In genomic region chr3:192802957-192803899, GRCh38 we compare ENCODE assay signal across 8 cellular contexts.
DNase-seq lines count a peak whose midpoint lies in the region; ATAC-seq, FAIRE-seq and TF ChIP-seq lines count a peak whose summit lies in the region.

No MANE protein-coding gene starts in this region.

- ATAC-seq in GM21717 (IDR thresholded peaks at IDR 0.05; ENCODE audit: unreplicated experiment) (peak; percentile 73), heart right ventricle (peak in 6 of 8 donors; percentile 16 to 72 (median 56)), HG03139 (IDR thresholded peaks at IDR 0.05; ENCODE audit: unreplicated experiment) (no peak)

- no peak overlapping the region for H3K4me3 ChIP-seq in heart right ventricle
- no peak overlapping the region for H3K4me3 ChIP-seq in spleen

- H3K4me1 ChIP-seq in heart right ventricle, result peaks cover 0 to 8% (median 0%) of the 10 kb centered on the region in 9 donors
- no peaks in the 10 kb centered on the region for H3K4me1 ChIP-seq in spleen

- H3K27ac ChIP-seq in heart right ventricle, result no peak overlapping the region
- no peak overlapping the region for H3K27ac ChIP-seq in spleen

- FAIRE-seq in TTC549 (lab: Jason Lieb, UNC), result peak; percentile 56

- peaks cover 0 to 13% (median 0%) of the 10 kb centered on the region in 9 donors for H3K36me3 ChIP-seq in heart right ventricle
- H3K36me3 ChIP-seq in spleen, result peaks cover 0 to 7% (median 0%) of the 10 kb centered on the region in 6 donors

- TF ChIP-seq CTCF in heart right ventricle (IDR thresholded peaks at IDR 0.05) (peak in 8 of 9 donors; percentile 37 to 76 (median 62)), spleen (IDR thresholded peaks at IDR 0.05 in 8 of 11, conservative IDR thresholded peaks at IDR 0.05 in 3 of 11) (peak in 9 of 11 experiments; percentile 12 to 58 (median 40))

- no peaks in the 10 kb centered on the region for H3K27me3 ChIP-seq in heart right ventricle
- H3K27me3 ChIP-seq in spleen (replicated peaks in 1 of 7), result no peaks in the 10 kb centered on the region

- TF ChIP-seq POLR2A in spleen (IDR thresholded peaks at IDR 0.05), result no peak

- peak; percentile 63 for DNase-seq in DMS53 (lab: John Stamatoyannopoulos, UW)
- peak; percentile 42 for DNase-seq in NCI-H146 treated with DMSO at 0.1 percent for 48 hours (lab: John Stamatoyannopoulos, UW; ENCODE audit: unreplicated experiment)
- DNase-seq in heart right ventricle, result no peak
- no peak for DNase-seq in spleen
- DNase-seq in activated CD4-positive, CD25-positive, alpha-beta regulatory T cell (lab: John Stamatoyannopoulos, UW), result no peak

- 58 to 59% methylated on average over 7 of the region's 7 CpGs for WGBS in heart right ventricle, 2 donors
- WGBS in spleen, 5 donors, result 68 to 71% (median 68%) methylated on average over 7 of the region's 7 CpGs

- H3K9me3 ChIP-seq in heart right ventricle (no peaks in the 10 kb centered on the region), spleen (no peaks in the 10 kb centered on the region)

- intact Hi-C loops in heart right ventricle (cut with DNase I) (loop anchor here (1.0 to 10.0 kb wide), 10 partner anchors 236 to 338 kb away; no protein-coding TSS in a partner anchor), spleen (cut with DNase I; ENCODE audit: low total_unique reads) (loop anchor here (2.0 to 5.0 kb wide), 2 partner anchors 236 to 336 kb away; no protein-coding TSS in a partner anchor)

Comparison
In these comparisons a context has a peak if more than half of its experiments do, and no peak if none do; other contexts are left out.
1. DNase-seq: peak in DMS53 (single experiment) and NCI-H146 treated with DMSO at 0.1 percent for 48 hours (single experiment); none in heart right ventricle (0 of 2), spleen (single experiment) and activated CD4-positive, CD25-positive, alpha-beta regulatory T cell (0 of 4).